29 cellular contexts compared by ENCODE assay signal in the genomic region with DNA sequence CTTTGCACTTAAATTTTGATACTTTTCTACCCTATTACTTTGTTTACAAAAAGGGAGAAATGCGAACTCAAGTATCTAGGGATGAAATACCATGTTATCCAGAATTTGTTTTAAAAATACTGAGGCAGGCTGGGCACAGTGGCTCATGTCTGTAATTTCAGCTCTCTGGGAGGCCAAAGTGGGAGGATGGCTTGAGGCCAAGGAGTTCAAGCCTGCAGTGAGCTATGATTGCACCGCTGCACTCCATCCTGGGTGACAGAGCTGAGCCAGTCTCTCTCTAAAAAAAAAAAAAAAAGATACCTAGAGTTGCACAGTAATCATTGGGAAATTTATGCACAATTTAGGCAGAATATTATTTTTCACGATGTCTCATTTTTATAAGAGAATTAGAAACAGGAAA. TPM values are rescaled to one million over a fixed set of nuclear protein-coding genes. Genes with fewer than 3 reads are reported as not detected.
DNase-seq lines count a peak whose midpoint lies in the region; ATAC-seq, FAIRE-seq and TF ChIP-seq lines count a peak whose summit lies in the region.
"Had no signal": no experiment of that assay in that cellular context is flagged by ENCODE, and none has a peak within 500 bp of the region (broad histone marks: within the 10 kb centered on the region; RNA-seq: fewer than 3 reads in every experiment).

No MANE protein-coding gene starts in this region.

- H3K27me3 ChIP-seq in HCT116 (ENCODE audit: insufficient read depth, low read length) (no peaks in the 10 kb centered on the region), adipocyte (replicated peaks; ENCODE audit: control insufficient read depth, insufficient read depth, low read length) (no peaks in the 10 kb centered on the region)
- H3K27me3 ChIP-seq: esophagus muscularis mucosa, suprapubic skin had no signal

- H4K20me1 ChIP-seq in HCT116 (ENCODE audit: insufficient read depth), result no peaks in the 10 kb centered on the region

- H3K9me3 ChIP-seq in HCT116 (ENCODE audit: control insufficient read depth in 1 of 2, insufficient read depth in 1 of 2, low read depth in 1 of 2, low read length in 2 of 2) (no peaks in the 10 kb centered on the region), adipocyte (ENCODE audit: control insufficient read depth, low read length) (no peaks in the 10 kb centered on the region)
- H3K9me3 ChIP-seq: esophagus muscularis mucosa, mucosa of descending colon, suprapubic skin had no signal

- H3K4me1 ChIP-seq in HCT116 (ENCODE audit: control insufficient read depth in 1 of 2, insufficient read depth in 2 of 2, low read length in 2 of 2) (peaks cover 30 to 64% of the 10 kb centered on the region in 2 experiments), adipocyte (ENCODE audit: control insufficient read depth, insufficient read depth, low read length) (peaks cover 14% of the 10 kb centered on the region)
- H3K4me1 ChIP-seq: esophagus muscularis mucosa, suprapubic skin had no signal

- POLR2A ChIA-PET in HCT116 (lab: Charles Lee), result no interaction called here

- TF ChIP-seq CTCF in HCT116 (IDR thresholded peaks at IDR 0.05 in 2 of 3, conservative IDR thresholded peaks at IDR 0.05 in 1 of 3; ENCODE audit: borderline replicate concordance in 1 of 3, insufficient read depth in 1 of 3, low read depth in 2 of 3, low read length in 2 of 3) (no peak), D721Med (IDR thresholded peaks at IDR 0.05; ENCODE audit: insufficient read depth, missing control alignments) (no peak)

- no peaks in the 10 kb centered on the region for H3K79me2 ChIP-seq in HCT116 (ENCODE audit: insufficient read depth, low read length)

- H3K4me3 ChIP-seq in HCT116 (replicated peaks in 1 of 2; ENCODE audit: low read depth in 1 of 2, low read length in 2 of 2) (no peak overlapping the region), adipocyte (ENCODE audit: low read length) (no peak overlapping the region)
- H3K4me3 ChIP-seq: esophagus muscularis mucosa, mucosa of descending colon, suprapubic skin had no signal

- RAD21 ChIA-PET in HCT116 (lab: Charles Lee; ENCODE audit: low non-redundant PET in 1 of 2, low total read pairs in 2 of 2, uncharacterized antibody in 2 of 2, unreplicated experiment in 2 of 2), result no interaction called here

- H3K36me3 ChIP-seq in HCT116 (ENCODE audit: control insufficient read depth in 1 of 2, insufficient read depth in 2 of 2, low read length in 2 of 2) (no peaks in the 10 kb centered on the region), adipocyte (ENCODE audit: control insufficient read depth, insufficient read depth, low read length, severe bottlenecking) (no peaks in the 10 kb centered on the region)
- H3K36me3 ChIP-seq: esophagus muscularis mucosa, suprapubic skin had no signal

- no peak overlapping the region for H2AFZ ChIP-seq in HCT116 (ENCODE audit: low read depth, low read length, poor library complexity, severe bottlenecking)

- DNase-seq in COR-L47 (lab: John Stamatoyannopoulos, UW) (peak; percentile 23), HCT116 (ENCODE audit: low read depth, low spot score) (no peak), adipocyte (ENCODE audit: low read depth) (peak; percentile 74), kidney glomerular epithelial cell (lab: John Stamatoyannopoulos, UW) (peak; percentile 47), D721Med (ENCODE audit: insufficient read length, low spot score) (no peak), RKO (ENCODE audit: low spot score) (no peak), HCEC 1CT (no peak)
- DNase-seq: activated B cell treated with CpG ODN at 0.5 μM for 24 hours; activated CD4-positive, alpha-beta T cell treated with anti-CD3 and anti-CD28 coated beads, Interleukin-2, amount 50 U/mL, for 4 hours; activated CD8-positive, alpha-beta memory T cell treated with anti-CD3 and anti-CD28 coated beads, Interleukin-2, amount 50 U/mL, for 48 hours; activated effector memory CD4-positive, alpha-beta T cell treated with Interleukin-2 at 50 U/mL for 16 hours; activated naive CD8-positive, alpha-beta T cell treated with anti-CD3 and anti-CD28 coated beads, Interleukin-2, amount 10 ng/mL, durations not matched to agents 7 days and 5 days; CD8-positive, alpha-beta T cell; DND-41; effector memory CD8-positive, alpha-beta T cell; glutamatergic neuron; Karpas-422; mucosa of descending colon; NCI-H524 treated with DMSO at 0.1 percent for 48 hours; small intestine; stimulated activated CD4-positive, alpha-beta T cell treated with anti-CD3 and anti-CD28 coated beads, Interleukin-2, amount 100 ng/mL, for 24 hours; T-helper 9 cell had no signal

- ATAC-seq in HCT116, result no peak; the same call in 1 of the 2 replicates
- ATAC-seq: CD8-positive, alpha-beta T cell; effector memory CD8-positive, alpha-beta T cell; mucosa of descending colon had no signal

- H3K9me2 ChIP-seq in HCT116 (ENCODE audit: insufficient read depth), result no peaks in the 10 kb centered on the region

- H3K4me2 ChIP-seq in HCT116 (ENCODE audit: low read length), result peak overlapping the region; percentile 86; the same call in 1 of the 2 replicates

- H3K27ac ChIP-seq in HCT116 (ENCODE audit: low read depth, low read length), result no peak overlapping the region
- H3K27ac ChIP-seq: esophagus muscularis mucosa, suprapubic skin had no signal

- no peak for TF ChIP-seq POLR2A in HCT116 (IDR thresholded peaks at IDR 0.05; ENCODE audit: borderline replicate concordance, extremely low read depth, insufficient read depth, insufficient read length)

- no peak for TF ChIP-seq RAD21 in HCT116 (IDR thresholded peaks at IDR 0.05; ENCODE audit: low read depth)

- CTCF ChIA-PET in HCT116 (lab: Charles Lee), result no interaction called here

- no peak for FAIRE-seq in D721Med (lab: Jason Lieb, UNC)
- FAIRE-seq: GM12892, HTR-8/SVneo, small intestine had no signal

- H3K9ac ChIP-seq in HCT116 (ENCODE audit: low read length), result no peak overlapping the region
- no peak overlapping the region for H3K9ac ChIP-seq in adipocyte (ENCODE audit: low read length)

- BruUV-seq in HCT116 (replicated peaks; lab: Mats Ljungman, UMichigan), result no TSS peak

- intact Hi-C loops in HCT116 (cut with micrococcal nuclease), result no loop called here

TF ChIP-seq in HCT116, 20 proteins besides CTCF, POLR2A, EP300 and RAD21:
- TF ChIP-seq POLR2AphosphoS5 (IDR thresholded peaks at IDR 0.05; ENCODE audit: low read depth, low read length) (no peak), YY1 (IDR thresholded peaks at IDR 0.05; ENCODE audit: extremely low read depth, insufficient replicate concordance, low read depth, low read length) (no peak), SIN3A (IDR thresholded peaks at IDR 0.05; ENCODE audit: low read depth) (no peak), CBX3 (IDR thresholded peaks at IDR 0.05; ENCODE audit: low read depth) (no peak), SRF (IDR thresholded peaks at IDR 0.05; ENCODE audit: low read depth) (no peak), CEBPB (IDR thresholded peaks at IDR 0.05; ENCODE audit: low read depth) (no peak), SP1 (IDR thresholded peaks at IDR 0.05; ENCODE audit: low read depth) (no peak), ELF1 (IDR thresholded peaks at IDR 0.05; ENCODE audit: borderline replicate concordance, low read depth) (no peak)
- TF ChIP-seq, protein P1, sequence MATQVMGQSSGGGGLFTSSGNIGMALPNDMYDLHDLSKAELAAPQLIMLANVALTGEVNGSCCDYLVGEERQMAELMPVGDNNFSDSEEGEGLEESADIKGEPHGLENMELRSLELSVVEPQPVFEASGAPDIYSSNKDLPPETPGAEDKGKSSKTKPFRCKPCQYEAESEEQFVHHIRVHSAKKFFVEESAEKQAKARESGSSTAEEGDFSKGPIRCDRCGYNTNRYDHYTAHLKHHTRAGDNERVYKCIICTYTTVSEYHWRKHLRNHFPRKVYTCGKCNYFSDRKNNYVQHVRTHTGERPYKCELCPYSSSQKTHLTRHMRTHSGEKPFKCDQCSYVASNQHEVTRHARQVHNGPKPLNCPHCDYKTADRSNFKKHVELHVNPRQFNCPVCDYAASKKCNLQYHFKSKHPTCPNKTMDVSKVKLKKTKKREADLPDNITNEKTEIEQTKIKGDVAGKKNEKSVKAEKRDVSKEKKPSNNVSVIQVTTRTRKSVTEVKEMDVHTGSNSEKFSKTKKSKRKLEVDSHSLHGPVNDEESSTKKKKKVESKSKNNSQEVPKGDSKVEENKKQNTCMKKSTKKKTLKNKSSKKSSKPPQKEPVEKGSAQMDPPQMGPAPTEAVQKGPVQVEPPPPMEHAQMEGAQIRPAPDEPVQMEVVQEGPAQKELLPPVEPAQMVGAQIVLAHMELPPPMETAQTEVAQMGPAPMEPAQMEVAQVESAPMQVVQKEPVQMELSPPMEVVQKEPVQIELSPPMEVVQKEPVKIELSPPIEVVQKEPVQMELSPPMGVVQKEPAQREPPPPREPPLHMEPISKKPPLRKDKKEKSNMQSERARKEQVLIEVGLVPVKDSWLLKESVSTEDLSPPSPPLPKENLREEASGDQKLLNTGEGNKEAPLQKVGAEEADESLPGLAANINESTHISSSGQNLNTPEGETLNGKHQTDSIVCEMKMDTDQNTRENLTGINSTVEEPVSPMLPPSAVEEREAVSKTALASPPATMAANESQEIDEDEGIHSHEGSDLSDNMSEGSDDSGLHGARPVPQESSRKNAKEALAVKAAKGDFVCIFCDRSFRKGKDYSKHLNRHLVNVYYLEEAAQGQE (IDR thresholded peaks at IDR 0.05; ENCODE audit: low read depth), result no peak
- TF ChIP-seq, protein P2, sequence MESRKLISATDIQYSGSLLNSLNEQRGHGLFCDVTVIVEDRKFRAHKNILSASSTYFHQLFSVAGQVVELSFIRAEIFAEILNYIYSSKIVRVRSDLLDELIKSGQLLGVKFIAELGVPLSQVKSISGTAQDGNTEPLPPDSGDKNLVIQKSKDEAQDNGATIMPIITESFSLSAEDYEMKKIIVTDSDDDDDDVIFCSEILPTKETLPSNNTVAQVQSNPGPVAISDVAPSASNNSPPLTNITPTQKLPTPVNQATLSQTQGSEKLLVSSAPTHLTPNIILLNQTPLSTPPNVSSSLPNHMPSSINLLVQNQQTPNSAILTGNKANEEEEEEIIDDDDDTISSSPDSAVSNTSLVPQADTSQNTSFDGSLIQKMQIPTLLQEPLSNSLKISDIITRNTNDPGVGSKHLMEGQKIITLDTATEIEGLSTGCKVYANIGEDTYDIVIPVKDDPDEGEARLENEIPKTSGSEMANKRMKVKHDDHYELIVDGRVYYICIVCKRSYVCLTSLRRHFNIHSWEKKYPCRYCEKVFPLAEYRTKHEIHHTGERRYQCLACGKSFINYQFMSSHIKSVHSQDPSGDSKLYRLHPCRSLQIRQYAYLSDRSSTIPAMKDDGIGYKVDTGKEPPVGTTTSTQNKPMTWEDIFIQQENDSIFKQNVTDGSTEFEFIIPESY (IDR thresholded peaks at IDR 0.05; ENCODE audit: extremely low read depth, insufficient replicate concordance, low read length), result no peak
- TF ChIP-seq, protein P3, sequence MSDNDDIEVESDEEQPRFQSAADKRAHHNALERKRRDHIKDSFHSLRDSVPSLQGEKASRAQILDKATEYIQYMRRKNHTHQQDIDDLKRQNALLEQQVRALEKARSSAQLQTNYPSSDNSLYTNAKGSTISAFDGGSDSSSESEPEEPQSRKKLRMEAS (IDR thresholded peaks at IDR 0.05), result no peak

RNA-seq across cellular contexts. Expression of a gene that starts 12.4 kb away (rescaled TPM):
- total RNA-seq in HCT116 (2021; ENCODE audit: unreplicated experiment), result 295 TPM
- polyA plus RNA-seq in HCT116 (2012), result 170 and 206 TPM in 2 replicates

RNA-seq across cellular contexts. Expression of a gene that starts 15.6 kb away (rescaled TPM):
- total RNA-seq in HCT116 (2021; ENCODE audit: unreplicated experiment), result 0.12 TPM
- polyA plus RNA-seq in HCT116 (2012), result 0.03 and 0.05 TPM in 2 replicates
- total RNA-seq: activated naive CD8-positive, alpha-beta T cell treated with anti-CD3 and anti-CD28 coated beads, Interleukin-2, amount 10 ng/mL, durations not matched to agents 7 days and 5 days; CD8-positive, alpha-beta T cell; neural crest cell; progenitor cell of endocrine pancreas; suprapubic skin had no signal
- polyA plus RNA-seq: liver had no signal

Comparison
In these comparisons a context has a peak if more than half of its experiments do, and no peak if none do; other contexts are left out.
1. DNase-seq: peak in COR-L47 (single experiment), adipocyte (single experiment) and kidney glomerular epithelial cell (single experiment); none in HCT116 (single experiment), D721Med (single experiment), RKO (single experiment) and HCEC 1CT (single experiment).